In the genomic region with DNA sequence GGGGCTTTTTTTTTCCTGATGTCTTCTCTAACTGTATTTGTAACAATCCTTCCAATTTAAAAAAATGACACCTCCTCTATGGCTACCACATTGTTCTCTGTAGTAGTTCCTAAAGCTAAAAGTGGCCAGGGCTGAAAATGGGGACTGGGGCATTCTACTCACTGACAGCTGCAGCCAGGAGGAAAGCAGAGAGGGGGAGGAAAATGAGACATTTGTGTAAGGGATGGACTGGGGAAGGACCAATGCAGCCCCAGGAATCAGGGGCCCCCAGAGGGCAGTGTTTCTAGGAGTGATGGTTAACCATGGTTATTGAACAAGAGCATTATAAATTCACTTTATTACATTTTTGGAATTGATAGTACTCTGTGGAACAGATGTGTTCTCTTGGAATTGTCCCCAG, we compare ENCODE assay signal across 11 cellular contexts. TPM values are rescaled to one million over a fixed set of nuclear protein-coding genes. Genes with fewer than 3 reads are reported as not detected.
A peak's percentile ranks its signal among the peaks of the same experiment; 100 is the strongest.
DNase-seq lines count a peak whose midpoint lies in the region; ATAC-seq and TF ChIP-seq lines count a peak whose summit lies in the region.
"Had no signal": no experiment of that assay in that cellular context is flagged by ENCODE, and none has a peak within 500 bp of the region (broad histone marks: within the 10 kb centered on the region; RNA-seq: fewer than 3 reads in every experiment).

No MANE protein-coding gene starts in this region.

- no peaks in the 10 kb centered on the region for H3K9me3 Mint-ChIP-seq in activated CD8-positive, alpha-beta T cell treated with anti-CD3 and anti-CD28 coated beads, Interleukin-2, amount 10 ng/mL, durations not matched to agents 7 days and 5 days (ENCODE audit: insufficient read depth)

- DNase-seq in right atrium auricular region (ENCODE audit: low spot score) (peak; percentile 34), left cardiac atrium (no peak), lower lobe of right lung (no peak), GM03348 (ENCODE audit: low spot score) (no peak), dermis blood vessel endothelial cell (no peak)
- no peak for DNase-seq in activated CD8-positive, alpha-beta T cell treated with anti-CD3 and anti-CD28 coated beads, Interleukin-2, amount 10 ng/mL, durations not matched to agents 7 days and 5 days
- DNase-seq: NCI-H1092 had no signal

- peaks cover 0 to 52% of the 10 kb centered on the region in 2 donors for H3K4me1 ChIP-seq in right atrium auricular region
- peaks cover 65% of the 10 kb centered on the region for H3K4me1 ChIP-seq in lower lobe of right lung

- intact Hi-C loops in left cardiac atrium (cut with DNase I) (no loop called here), lower lobe of right lung (cut with DNase I) (no loop called here)

- H3K27me3 Mint-ChIP-seq in activated CD8-positive, alpha-beta T cell treated with anti-CD3 and anti-CD28 coated beads, Interleukin-2, amount 10 ng/mL, durations not matched to agents 7 days and 5 days (ENCODE audit: low read depth): no peaks in the 10 kb centered on the region

- ATAC-seq in left cardiac atrium (no peak), lower lobe of right lung (no peak), HG03432 (IDR thresholded peaks at IDR 0.05; ENCODE audit: unreplicated experiment) (no peak), HG03354 (IDR thresholded peaks at IDR 0.05; ENCODE audit: poor library complexity, severe bottlenecking, unreplicated experiment) (no peak)
- ATAC-seq in activated CD8-positive, alpha-beta T cell treated with anti-CD3 and anti-CD28 coated beads, Interleukin-2, amount 10 ng/mL, durations not matched to agents 7 days and 5 days: no peak

- H3K27ac ChIP-seq in right atrium auricular region (peak overlapping the region; percentile 18 to 46), lower lobe of right lung (peak overlapping the region; percentile 43)

- POLR2A ChIA-PET in activated CD8-positive, alpha-beta T cell treated with anti-CD3 and anti-CD28 coated beads, Interleukin-2, amount 10 ng/mL, durations not matched to agents 7 days and 5 days (lab: Charles Lee): interaction anchor here (1.5 to 12.1 kb wide), 3 partner anchors 10 to 21 kb away, joined by 5 to 312 read pairs (median 15); no protein-coding TSS in a partner anchor

- H3K4me3 ChIP-seq in right atrium auricular region: no peak overlapping the region
- no peak overlapping the region for H3K4me3 ChIP-seq in lower lobe of right lung

- H3K27me3 ChIP-seq in right atrium auricular region (no peaks in the 10 kb centered on the region), lower lobe of right lung (ENCODE audit: low read depth) (no peaks in the 10 kb centered on the region)

- H3K4me3 Mint-ChIP-seq in activated CD8-positive, alpha-beta T cell treated with anti-CD3 and anti-CD28 coated beads, Interleukin-2, amount 10 ng/mL, durations not matched to agents 7 days and 5 days: no peak overlapping the region

- TF ChIP-seq CTCF in right atrium auricular region (IDR thresholded peaks at IDR 0.05) (no peak), lower lobe of right lung (IDR thresholded peaks at IDR 0.05) (no peak)

- H3K36me3 ChIP-seq in right atrium auricular region: no peaks in the 10 kb centered on the region
- H3K36me3 ChIP-seq in lower lobe of right lung: no peaks in the 10 kb centered on the region

- CTCF ChIA-PET in activated CD8-positive, alpha-beta T cell treated with anti-CD3 and anti-CD28 coated beads, Interleukin-2, amount 10 ng/mL, durations not matched to agents 7 days and 5 days (lab: Charles Lee): interaction anchor here (1.6 to 3.3 kb wide), 4 partner anchors 11 to 47 kb away, joined by 8 to 26 read pairs (median 15); no protein-coding TSS in a partner anchor

- peaks cover 89% of the 10 kb centered on the region for H3K4me1 Mint-ChIP-seq in activated CD8-positive, alpha-beta T cell treated with anti-CD3 and anti-CD28 coated beads, Interleukin-2, amount 10 ng/mL, durations not matched to agents 7 days and 5 days (ENCODE audit: low read depth)

- no peaks in the 10 kb centered on the region for H3K9me3 ChIP-seq in right atrium auricular region
- H3K9me3 ChIP-seq in lower lobe of right lung: no peaks in the 10 kb centered on the region

- H3K36me3 Mint-ChIP-seq in activated CD8-positive, alpha-beta T cell treated with anti-CD3 and anti-CD28 coated beads, Interleukin-2, amount 10 ng/mL, durations not matched to agents 7 days and 5 days (ENCODE audit: low read depth): peaks cover 52% of the 10 kb centered on the region

- H3K27ac Mint-ChIP-seq in activated CD8-positive, alpha-beta T cell treated with anti-CD3 and anti-CD28 coated beads, Interleukin-2, amount 10 ng/mL, durations not matched to agents 7 days and 5 days: peak overlapping the region; percentile 96

RNA-seq across cellular contexts. Expression of a gene that starts 34.3 kb away (rescaled TPM):
- total RNA-seq in right atrium auricular region: under 1 TPM in 1 of 2 donors, not detected in 1; 0.67 TPM
- 1 to 10 TPM in 1 of 2 donors, under 1 TPM in 1; 0.47 to 1.7 TPM for total RNA-seq in left cardiac atrium
- not detected for total RNA-seq in activated CD8-positive, alpha-beta T cell treated with anti-CD3 and anti-CD28 coated beads, Interleukin-2, amount 10 ng/mL, durations not matched to agents 7 days and 5 days
- not detected for total RNA-seq in lower lobe of right lung
- not detected in 2 replicates for total RNA-seq in dermis blood vessel endothelial cell
- total RNA-seq: cerebellum, RPMI7951 had no signal
